In genomic region chr17:44273607-44274006, GRCh38 we compare ENCODE assay signal across 1 cellular context.
A peak's percentile ranks its signal among the peaks of the same experiment; 100 is the strongest.
TF ChIP-seq lines count a peak whose summit lies in the region.

No MANE protein-coding gene starts in this region.

TF ChIP-seq in H1, 55 proteins besides CTCF, POLR2A, EP300 and RAD21:
- no peak for TF ChIP-seq TEAD4 (IDR thresholded peaks at IDR 0.05; ENCODE audit: low read depth, low read length)
- 0 out of 2 replicates have a peak, but pooled peaks have one; percentile 10 for TF ChIP-seq MAX (IDR thresholded peaks at IDR 0.05)
